28 cellular contexts compared by ENCODE assay signal in genomic region chr7:1430056-1430845, GRCh38.
"Had no signal": no experiment of that assay in that cellular context is flagged by ENCODE, and none has a peak within 500 bp of the region (broad histone marks: within the 10 kb centered on the region; RNA-seq: fewer than 3 reads in every experiment).

No MANE protein-coding gene starts in this region.

- FAIRE-seq: endometrium, frontal cortex had no signal

- H3K9me3 Mint-ChIP-seq: activated CD4-positive, alpha-beta memory T cell treated with anti-CD3 and anti-CD28 coated beads, Interleukin-2, amount 10 ng/mL, durations not matched to agents 7 days and 5 days; activated CD4-positive, alpha-beta T cell treated with anti-CD3 and anti-CD28 coated beads, Interleukin-2, amount 10 ng/mL, durations not matched to agents 24 days and 14 days; activated naive CD4-positive, alpha-beta T cell treated with anti-CD3 and anti-CD28 coated beads, Interleukin-2, amount 10 ng/mL, durations not matched to agents 7 days and 5 days; activated naive CD4-positive, alpha-beta T cell treated with anti-CD3 and anti-CD28 coated beads, Interleukin-2, amount 50 U/mL, for 72 hours; activated naive CD8-positive, alpha-beta T cell treated with anti-CD3 and anti-CD28 coated beads, Interleukin-2, amount 10 ng/mL, durations not matched to agents 7 days and 5 days; activated T-cell treated with anti-CD3 and anti-CD28 coated beads, Interleukin-2, amount 50 U/mL, for 24 hours; activated T-cell treated with anti-CD3 and anti-CD28 coated beads, Interleukin-2, amount 50 U/mL, for 72 hours had no signal

- H3K27ac ChIP-seq: ascending aorta, breast epithelium, cardiac muscle cell, colonic mucosa had no signal

- H3K27ac Mint-ChIP-seq: activated CD4-positive, alpha-beta memory T cell treated with anti-CD3 and anti-CD28 coated beads, Interleukin-2, amount 10 ng/mL, durations not matched to agents 7 days and 5 days; activated CD4-positive, alpha-beta T cell treated with anti-CD3 and anti-CD28 coated beads for 36 hours; activated CD4-positive, alpha-beta T cell treated with anti-CD3 and anti-CD28 coated beads, Interleukin-2, amount 10 ng/mL, durations not matched to agents 24 days and 14 days; activated naive CD4-positive, alpha-beta T cell treated with anti-CD3 and anti-CD28 coated beads, Interleukin-2, amount 10 ng/mL, durations not matched to agents 7 days and 5 days; activated naive CD4-positive, alpha-beta T cell treated with anti-CD3 and anti-CD28 coated beads, Interleukin-2, amount 50 U/mL, for 72 hours; activated naive CD8-positive, alpha-beta T cell treated with anti-CD3 and anti-CD28 coated beads, Interleukin-2, amount 10 ng/mL, durations not matched to agents 7 days and 5 days; activated T-cell treated with anti-CD3 and anti-CD28 coated beads, Interleukin-2, amount 50 U/mL, for 24 hours; activated T-cell treated with anti-CD3 and anti-CD28 coated beads, Interleukin-2, amount 50 U/mL, for 72 hours; brain had no signal

- H3K36me3 Mint-ChIP-seq: activated naive CD4-positive, alpha-beta T cell treated with anti-CD3 and anti-CD28 coated beads, Interleukin-2, amount 10 ng/mL, durations not matched to agents 7 days and 5 days; activated naive CD4-positive, alpha-beta T cell treated with anti-CD3 and anti-CD28 coated beads, Interleukin-2, amount 50 U/mL, for 72 hours; activated naive CD8-positive, alpha-beta T cell treated with anti-CD3 and anti-CD28 coated beads, Interleukin-2, amount 10 ng/mL, durations not matched to agents 7 days and 5 days; brain had no signal

- H3K4me3 ChIP-seq: ascending aorta, breast epithelium, cardiac muscle cell, colonic mucosa had no signal

- H3K4me3 Mint-ChIP-seq: activated CD4-positive, alpha-beta memory T cell treated with anti-CD3 and anti-CD28 coated beads, Interleukin-2, amount 10 ng/mL, durations not matched to agents 7 days and 5 days; activated CD4-positive, alpha-beta T cell treated with anti-CD3 and anti-CD28 coated beads for 36 hours; activated CD4-positive, alpha-beta T cell treated with anti-CD3 and anti-CD28 coated beads, Interleukin-2, amount 10 ng/mL, durations not matched to agents 24 days and 14 days; activated naive CD4-positive, alpha-beta T cell treated with anti-CD3 and anti-CD28 coated beads, Interleukin-2, amount 10 ng/mL, durations not matched to agents 7 days and 5 days; activated naive CD8-positive, alpha-beta T cell treated with anti-CD3 and anti-CD28 coated beads, Interleukin-2, amount 10 ng/mL, durations not matched to agents 7 days and 5 days; activated T-cell treated with anti-CD3 and anti-CD28 coated beads, Interleukin-2, amount 50 U/mL, for 24 hours; activated T-cell treated with anti-CD3 and anti-CD28 coated beads, Interleukin-2, amount 50 U/mL, for 72 hours; brain had no signal

- H3K4me1 ChIP-seq: ascending aorta, breast epithelium, colonic mucosa had no signal

- DNase-seq: activated CD4-positive, alpha-beta memory T cell treated with anti-CD3 and anti-CD28 coated beads, Interleukin-2, amount 10 ng/mL, durations not matched to agents 7 days and 5 days; activated CD4-positive, alpha-beta T cell treated with anti-CD3 and anti-CD28 coated beads for 36 hours; activated CD4-positive, alpha-beta T cell treated with anti-CD3 and anti-CD28 coated beads, Interleukin-2, amount 10 ng/mL, durations not matched to agents 24 days and 14 days; activated CD4-positive, CD25-positive, alpha-beta regulatory T cell; activated CD4-positive, CD25-positive, alpha-beta regulatory T cell treated with anti-CD3 and anti-CD28 coated beads, Interleukin-2, amount 50 U/mL, for 72 hours; activated CD8-positive, alpha-beta memory T cell treated with anti-CD3 and anti-CD28 coated beads, Interleukin-2, amount 50 U/mL, for 48 hours; activated gamma-delta T cell; activated naive CD4-positive, alpha-beta T cell; activated naive CD4-positive, alpha-beta T cell treated with anti-CD3 and anti-CD28 coated beads, Interleukin-2, amount 10 ng/mL, durations not matched to agents 7 days and 5 days; activated naive CD8-positive, alpha-beta T cell treated with anti-CD3 and anti-CD28 coated beads, Interleukin-2, amount 10 ng/mL, durations not matched to agents 7 days and 5 days; activated T-cell treated with anti-CD3 and anti-CD28 coated beads for 4 hours; activated T-cell treated with anti-CD3 and anti-CD28 coated beads, Interleukin-2, amount 50 U/mL, for 24 hours; activated T-cell treated with anti-CD3 and anti-CD28 coated beads, Interleukin-2, amount 50 U/mL, for 72 hours; central memory CD4-positive, alpha-beta T cell; cerebellar nuclear complex; colonic mucosa; effector CD8-positive, alpha-beta T cell; foreskin fibroblast; head of caudate nucleus; T-helper 2 cell had no signal

- H3K36me3 ChIP-seq: breast epithelium, cardiac muscle cell, colonic mucosa had no signal

- H3K27me3 ChIP-seq: ascending aorta, cardiac muscle cell, colonic mucosa had no signal

- H3K9me3 ChIP-seq: ascending aorta, breast epithelium, colonic mucosa had no signal

- ATAC-seq: activated CD4-positive, alpha-beta T cell treated with anti-CD3 and anti-CD28 coated beads for 36 hours; activated naive CD4-positive, alpha-beta T cell treated with anti-CD3 and anti-CD28 coated beads, Interleukin-2, amount 50 U/mL, for 72 hours; activated T-cell treated with anti-CD3 and anti-CD28 coated beads, Interleukin-2, amount 50 U/mL, for 72 hours; esophagus mucosa had no signal

- H3K27me3 Mint-ChIP-seq: brain had no signal
